23 cellular contexts compared by ENCODE assay signal in genomic region chr15:73019733-73020132, GRCh38.
"Had no signal": no experiment of that assay in that cellular context is flagged by ENCODE, and none has a peak within 500 bp of the region (broad histone marks: within the 10 kb centered on the region; RNA-seq: fewer than 3 reads in every experiment).

No MANE protein-coding gene starts in this region.

- H3K4me1 ChIP-seq: gastrocnemius medialis, lower lobe of right lung, prostate gland, right atrium auricular region, suprapubic skin, vagina had no signal

- H3K27ac ChIP-seq: coronary artery, gastrocnemius medialis, lower lobe of right lung, prostate gland, right atrium auricular region, suprapubic skin, transverse colon, vagina had no signal

- H3K27me3 ChIP-seq: gastrocnemius medialis, right atrium auricular region, suprapubic skin, transverse colon, vagina had no signal

- H3K27ac Mint-ChIP-seq: naive B cell; natural killer cell treated with Interleukin-12 subunit alpha and Interleukin-12 subunit beta and Interleukin-15 and Interleukin-18, amount 100 ng/mL, for 72 hours; stimulated activated naive CD8-positive, alpha-beta T cell treated with anti-CD3 and anti-CD28 coated beads, Interleukin-15, amount 100 ng/mL, for 72 hours had no signal

- H3K4me2 ChIP-seq: smooth muscle cell had no signal

- H3K4me3 ChIP-seq: coronary artery, gastrocnemius medialis, lower lobe of right lung, mucosa of descending colon, prostate gland, right atrium auricular region, smooth muscle cell, suprapubic skin, transverse colon, vagina had no signal

- H3K4me3 Mint-ChIP-seq: naive B cell; natural killer cell treated with Interleukin-12 subunit alpha and Interleukin-12 subunit beta and Interleukin-15 and Interleukin-18, amount 100 ng/mL, for 72 hours; stimulated activated naive CD8-positive, alpha-beta T cell treated with anti-CD3 and anti-CD28 coated beads, Interleukin-15, amount 100 ng/mL, for 72 hours had no signal

- H3K9me3 ChIP-seq: gastrocnemius medialis, lower lobe of right lung, mucosa of descending colon, prostate gland, right atrium auricular region, suprapubic skin, transverse colon, vagina had no signal

- DNase-seq: dermis blood vessel endothelial cell; effector memory CD4-positive, alpha-beta T cell; gastrocnemius medialis; head of caudate nucleus; left ventricle myocardium superior; lower lobe of right lung; mucosa of descending colon; naive B cell; nucleus accumbens; stimulated activated CD4-positive, alpha-beta T cell treated with anti-CD3 and anti-CD28 coated beads, Interleukin-12 subunit alpha, Interleukin-12 subunit beta, amount 100 ng/mL, for 4 hours; stimulated activated CD4-positive, alpha-beta T cell treated with anti-CD3 and anti-CD28 coated beads, Interleukin-1b, Interleukin-23, amount 100 ng/mL, for 48 hours; stimulated activated CD4-positive, alpha-beta T cell treated with anti-CD3 and anti-CD28 coated beads, Interleukin-4, amount 100 ng/mL, for 1 hour; stimulated activated CD8-positive, alpha-beta memory T cell treated with anti-CD3 and anti-CD28 coated beads, Interleukin-4, amount 100 ng/mL, for 48 hours; stimulated activated naive CD4-positive, alpha-beta T cell; stimulated activated naive CD8-positive, alpha-beta T cell treated with anti-CD3 and anti-CD28 coated beads, Interleukin-15, amount 100 ng/mL, for 72 hours; transverse colon had no signal

- H3K36me3 Mint-ChIP-seq: naive B cell; natural killer cell treated with Interleukin-12 subunit alpha and Interleukin-12 subunit beta and Interleukin-15 and Interleukin-18, amount 100 ng/mL, for 72 hours had no signal

- H3K36me3 ChIP-seq: gastrocnemius medialis, lower lobe of right lung, prostate gland, right atrium auricular region, suprapubic skin, transverse colon, vagina had no signal

- H3K9me3 Mint-ChIP-seq: naive B cell; natural killer cell treated with Interleukin-12 subunit alpha and Interleukin-12 subunit beta and Interleukin-15 and Interleukin-18, amount 100 ng/mL, for 72 hours; stimulated activated naive CD8-positive, alpha-beta T cell treated with anti-CD3 and anti-CD28 coated beads, Interleukin-15, amount 100 ng/mL, for 72 hours had no signal
